21 cellular contexts compared by ENCODE assay signal in the genomic region with DNA sequence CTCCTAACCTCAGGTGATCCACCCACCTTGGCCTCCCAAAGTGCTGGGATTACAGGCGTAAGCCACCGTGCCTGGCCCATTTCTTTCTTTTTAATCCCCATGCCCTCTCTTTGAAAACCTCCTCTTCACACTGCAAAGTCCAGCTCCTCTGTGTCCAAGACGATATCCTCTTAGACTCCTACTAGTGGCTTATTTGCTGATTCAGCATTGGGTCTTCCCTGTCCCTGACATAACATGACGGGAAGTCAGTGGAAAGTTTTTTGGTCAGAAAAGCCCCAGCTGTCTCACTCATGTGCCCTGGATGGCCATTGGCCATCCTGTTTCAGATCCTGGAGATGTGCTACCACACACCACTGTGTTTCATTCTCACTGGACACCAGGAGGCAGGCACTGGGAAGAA.
DNase-seq lines count a peak whose midpoint lies in the region; TF ChIP-seq lines count a peak whose summit lies in the region.
"Had no signal": no experiment of that assay in that cellular context is flagged by ENCODE, and none has a peak within 500 bp of the region (broad histone marks: within the 10 kb centered on the region; RNA-seq: fewer than 3 reads in every experiment).

No MANE protein-coding gene starts in this region.

- peaks cover 76% of the 10 kb centered on the region for H3K4me1 Mint-ChIP-seq in nephron progenitor cell
- H3K4me1 Mint-ChIP-seq in progenitor cell of endocrine pancreas (ENCODE audit: low read depth) = peaks cover 35% of the 10 kb centered on the region

- H3K79me2 ChIP-seq in SK-N-SH (ENCODE audit: insufficient read depth) = peaks cover 16% of the 10 kb centered on the region

- 96% methylated on average over 4 of the region's 4 CpGs for WGBS in SK-N-SH (ENCODE audit: low lambda C conversion rate)

- no peak overlapping the region for H3K4me3 Mint-ChIP-seq in nephron progenitor cell
- H3K4me3 Mint-ChIP-seq in progenitor cell of endocrine pancreas (ENCODE audit: low read depth) = no peak overlapping the region
- H3K4me3 Mint-ChIP-seq: CD8-positive, alpha-beta T cell had no signal

- H3K27ac Mint-ChIP-seq in nephron progenitor cell = peak overlapping the region; percentile 43
- no peak overlapping the region for H3K27ac Mint-ChIP-seq in progenitor cell of endocrine pancreas
- H3K27ac Mint-ChIP-seq: CD8-positive, alpha-beta T cell; IgD-negative memory B cell had no signal

- DNase-seq in EH (ENCODE audit: low read depth) = peak; percentile 27
- no peak for DNase-seq in SK-N-MC (ENCODE audit: low read depth, low spot score)
- no peak for DNase-seq in epithelial cell of proximal tubule (ENCODE audit: low read depth)
- no peak for DNase-seq in nephron progenitor cell
- no peak for DNase-seq in progenitor cell of endocrine pancreas (ENCODE audit: low spot score, unreplicated experiment)
- no peak for DNase-seq in SK-N-SH
- no peak for DNase-seq in stimulated activated CD4-positive, alpha-beta T cell treated with anti-CD3 and anti-CD28 coated beads, Interleukin-12 subunit alpha, Interleukin-12 subunit beta, amount 100 ng/mL, for 4 hours
- no peak for DNase-seq in BE2C
- DNase-seq: Calu3; CD8-positive, alpha-beta T cell; EL; Kasumi-1; MM.1S; NCI-H1092; NCI-H1436 treated with DMSO at 0.1 percent for 48 hours; NCI-H2081; NCI-H446 treated with DMSO at 0.1 percent for 48 hours; Right ventricle myocardium superior had no signal

- POLR2A ChIA-PET in SK-N-SH (lab: Yijun Ruan, JAX) = no interaction called here

- no peaks in the 10 kb centered on the region for H3K27me3 ChIP-seq in SK-N-SH (ENCODE audit: insufficient read depth)
- H3K27me3 ChIP-seq in BE2C = no peaks in the 10 kb centered on the region
- H3K27me3 ChIP-seq: BLaER1 had no signal

- no peaks in the 10 kb centered on the region for H3K9me3 Mint-ChIP-seq in nephron progenitor cell
- no peaks in the 10 kb centered on the region for H3K9me3 Mint-ChIP-seq in progenitor cell of endocrine pancreas (ENCODE audit: low read depth)
- H3K9me3 Mint-ChIP-seq: CD8-positive, alpha-beta T cell had no signal

- H3K4me3 ChIP-seq in SK-N-MC (no peak overlapping the region), epithelial cell of proximal tubule (ENCODE audit: low read depth, low read length) (no peak overlapping the region), SK-N-SH (ENCODE audit: low read depth in 2 of 2, low read length in 1 of 2) (no peak overlapping the region), BE2C (ENCODE audit: low read depth, low read length) (no peak overlapping the region)
- H3K4me3 ChIP-seq: BLaER1 had no signal

- H3K27ac ChIP-seq in SK-N-MC (peak overlapping the region; percentile 76; the same call in 1 of the 2 replicates), SK-N-SH (ENCODE audit: low read depth in 2 of 2, low read length in 1 of 2) (peak overlapping the region in 1 of 2 experiments; percentile 99; a peak in 2 of 4 replicates)
- H3K27ac ChIP-seq: BLaER1, HL-60 had no signal

- H3K36me3 Mint-ChIP-seq in nephron progenitor cell (ENCODE audit: low read depth) (no peaks in the 10 kb centered on the region), progenitor cell of endocrine pancreas (ENCODE audit: insufficient read depth) (no peaks in the 10 kb centered on the region)
- H3K36me3 Mint-ChIP-seq: CD8-positive, alpha-beta T cell had no signal

- no peak for TF ChIP-seq EP300 in SK-N-SH (IDR thresholded peaks at IDR 0.05; ENCODE audit: borderline replicate concordance in 1 of 2, low read depth in 1 of 2, low read length in 1 of 2)

- H3K36me3 ChIP-seq in SK-N-MC (ENCODE audit: insufficient read depth, low read length) = no peaks in the 10 kb centered on the region
- no peaks in the 10 kb centered on the region for H3K36me3 ChIP-seq in SK-N-SH (replicated peaks in 1 of 2; ENCODE audit: control insufficient read depth in 1 of 2, insufficient read depth in 2 of 2, low read length in 1 of 2)
- no peaks in the 10 kb centered on the region for H3K36me3 ChIP-seq in BE2C
- H3K36me3 ChIP-seq: BLaER1 had no signal

- peak; percentile 5 for TF ChIP-seq CTCF in epithelial cell of proximal tubule (conservative IDR thresholded peaks at IDR 0.05; ENCODE audit: low read depth, low read length)
- no peak for TF ChIP-seq CTCF in nephron progenitor cell (IDR thresholded peaks at IDR 0.05)
- no peak for TF ChIP-seq CTCF in progenitor cell of endocrine pancreas (IDR thresholded peaks at IDR 0.05; ENCODE audit: unreplicated experiment)
- no peak for TF ChIP-seq CTCF in SK-N-SH (IDR thresholded peaks at IDR 0.05)
- TF ChIP-seq CTCF in BE2C (IDR thresholded peaks at IDR 0.05; ENCODE audit: low read depth, low read length) = no peak

- H4K20me1 ChIP-seq in SK-N-SH (ENCODE audit: insufficient read depth) = no peaks in the 10 kb centered on the region
- H4K20me1 ChIP-seq: BLaER1 had no signal

- H3K4me1 ChIP-seq in SK-N-SH (ENCODE audit: control insufficient read depth in 1 of 2, insufficient read depth in 2 of 2, low read depth in 1 of 2, low read length in 1 of 2) (peaks cover 17 to 35% of the 10 kb centered on the region in 2 experiments), BE2C (peaks cover 12% of the 10 kb centered on the region)

- peaks cover 51% of the 10 kb centered on the region for H3F3A ChIP-seq in SK-N-SH (replicated peaks; ENCODE audit: insufficient read depth)

- no peak for TF ChIP-seq RAD21 in SK-N-SH (IDR thresholded peaks at IDR 0.05; ENCODE audit: low read length)

- CTCF ChIA-PET in SK-N-SH (lab: Yijun Ruan, JAX) = no interaction called here

- no peaks in the 10 kb centered on the region for H3K9me2 ChIP-seq in SK-N-SH

- H3K27me3 Mint-ChIP-seq in nephron progenitor cell (ENCODE audit: low read depth, poor library complexity) = peaks cover 10% of the 10 kb centered on the region
- H3K27me3 Mint-ChIP-seq in progenitor cell of endocrine pancreas = peaks cover 26% of the 10 kb centered on the region

- H3K4me2 ChIP-seq in SK-N-SH = no peak overlapping the region
- H3K4me2 ChIP-seq: BLaER1 had no signal

- no peak overlapping the region for H3K9ac ChIP-seq in SK-N-MC (ENCODE audit: insufficient read length)
- H3K9ac ChIP-seq in SK-N-SH = no peak overlapping the region
- H3K9ac ChIP-seq: BLaER1 had no signal

- H3K9me3 ChIP-seq in SK-N-MC (ENCODE audit: low read depth, low read length) (no peaks in the 10 kb centered on the region), SK-N-SH (no peaks in the 10 kb centered on the region), BE2C (no peaks in the 10 kb centered on the region)
- H3K9me3 ChIP-seq: BLaER1 had no signal

- no peak overlapping the region for H2AFZ ChIP-seq in SK-N-SH (ENCODE audit: low read depth)

TF ChIP-seq in SK-N-SH, 30 proteins besides CTCF, POLR2A, EP300 and RAD21:
- TF ChIP-seq NFIC (IDR thresholded peaks at IDR 0.05; ENCODE audit: borderline replicate concordance) (no peak), YY1 (IDR thresholded peaks at IDR 0.05; ENCODE audit: low read depth) (no peak), SIN3A (IDR thresholded peaks at IDR 0.05; ENCODE audit: borderline replicate concordance, low read depth, low read length) (no peak), RXRA (IDR thresholded peaks at IDR 0.05; ENCODE audit: borderline replicate concordance, low read depth) (no peak)
- TF ChIP-seq, protein P1, sequence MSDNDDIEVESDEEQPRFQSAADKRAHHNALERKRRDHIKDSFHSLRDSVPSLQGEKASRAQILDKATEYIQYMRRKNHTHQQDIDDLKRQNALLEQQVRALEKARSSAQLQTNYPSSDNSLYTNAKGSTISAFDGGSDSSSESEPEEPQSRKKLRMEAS (IDR thresholded peaks at IDR 0.05; ENCODE audit: low read depth) = no peak
- TF ChIP-seq, protein P2, sequence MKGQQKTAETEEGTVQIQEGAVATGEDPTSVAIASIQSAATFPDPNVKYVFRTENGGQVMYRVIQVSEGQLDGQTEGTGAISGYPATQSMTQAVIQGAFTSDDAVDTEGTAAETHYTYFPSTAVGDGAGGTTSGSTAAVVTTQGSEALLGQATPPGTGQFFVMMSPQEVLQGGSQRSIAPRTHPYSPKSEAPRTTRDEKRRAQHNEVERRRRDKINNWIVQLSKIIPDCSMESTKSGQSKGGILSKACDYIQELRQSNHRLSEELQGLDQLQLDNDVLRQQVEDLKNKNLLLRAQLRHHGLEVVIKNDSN (IDR thresholded peaks at IDR 0.05; ENCODE audit: borderline replicate concordance, low read depth) = no peak
